In the genomic region with DNA sequence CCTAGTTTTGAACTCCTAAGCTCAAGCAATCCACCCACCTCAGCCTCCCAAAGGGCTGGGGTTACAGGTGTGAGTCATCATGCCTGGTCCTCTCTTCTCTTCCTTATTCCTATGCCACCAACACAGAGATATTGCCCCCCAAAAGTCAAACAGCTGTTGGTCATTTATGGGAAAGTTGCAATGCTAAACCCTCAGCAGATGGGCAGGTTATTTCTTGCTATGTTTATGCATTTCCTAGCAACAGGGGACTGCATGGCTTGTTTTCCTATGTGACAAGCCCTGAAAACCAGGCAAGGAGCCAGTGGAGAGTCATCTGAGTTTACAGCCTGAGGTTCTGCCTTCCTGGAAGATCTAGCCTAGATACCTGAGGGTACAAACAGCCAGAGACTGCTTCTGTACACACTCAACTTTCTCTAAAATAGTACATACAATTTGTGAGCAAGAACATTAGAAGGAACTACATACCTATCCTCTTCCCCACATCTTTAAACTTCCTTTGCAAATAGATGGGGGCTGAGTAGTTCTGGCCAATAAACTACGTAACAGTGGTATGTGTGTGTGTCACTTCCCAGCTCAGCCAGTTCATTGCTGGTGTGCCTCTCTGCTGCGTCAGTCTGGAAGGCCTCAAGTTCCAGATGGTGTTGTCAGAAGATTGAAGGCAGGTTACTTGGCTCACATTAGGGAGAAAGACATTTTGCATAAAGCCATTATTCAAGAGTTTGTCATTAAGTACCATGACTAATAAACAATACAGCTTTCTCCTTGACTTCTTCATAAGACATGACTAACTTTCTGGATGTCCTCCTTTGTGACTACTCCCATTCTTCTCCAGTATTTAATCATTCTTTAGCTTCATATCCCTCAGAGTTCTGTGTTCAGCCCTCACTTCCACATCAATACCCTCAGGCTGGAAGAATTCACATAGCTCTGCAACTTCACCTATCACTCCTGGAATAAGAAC, we compare ENCODE assay signal across 8 cellular contexts.
DNase-seq lines count a peak whose midpoint lies in the region; ATAC-seq, FAIRE-seq and TF ChIP-seq lines count a peak whose summit lies in the region.

No MANE protein-coding gene starts in this region.

- no peaks in the 10 kb centered on the region for H3K79me2 ChIP-seq in HepG2 (ENCODE audit: insufficient read depth, low read length)

- ATAC-seq in HepG2 (peak; percentile 25), GM18868 (IDR thresholded peaks at IDR 0.05; ENCODE audit: unreplicated experiment) (no peak)

- TF ChIP-seq POLR2A in HepG2 (IDR thresholded peaks at IDR 0.05; ENCODE audit: insufficient read depth in 1 of 2, low read depth in 2 of 2, low read length in 2 of 2) = no peak

- no TSS peak for BruUV-seq in HepG2 (replicated peaks; lab: Mats Ljungman, UMichigan)

- DNase-seq in Ammon's horn (ENCODE audit: low spot score) (peak; percentile 35), LNCaP clone FGC (ENCODE audit: low read depth) (peak; percentile 99), brain microvascular endothelial cell (peak; percentile 98), HepG2 (ENCODE audit: low spot score) (peak; percentile 53), urothelium cell line (ENCODE audit: low spot score) (peak; percentile 80), medulla oblongata (ENCODE audit: extremely low spot score) (no peak)
- DNase-seq in effector CD4-positive, alpha-beta T cell = no peak

- FAIRE-seq in HepG2 (lab: Jason Lieb, UNC) = no peak
- no peak for FAIRE-seq in urothelium cell line (lab: Jason Lieb, UNC)

- H3K4me1 ChIP-seq in HepG2 (ENCODE audit: insufficient read depth, low read length) = peaks cover 71% of the 10 kb centered on the region

- no peak overlapping the region for H3K4me2 ChIP-seq in HepG2 (ENCODE audit: low read depth, low read length)

- in situ Hi-C loops in brain microvascular endothelial cell (cut with HindIII; ENCODE audit: low pct_ligation_motif_present, low sequenced_read_pairs) (no loop called here), HepG2 (cut with HindIII; ENCODE audit: extremely low pct_ligation_motif_present, low pct_unique_long_range_greater_than_20kb) (no loop called here)

- WGBS in HepG2 (ENCODE audit: low lambda C conversion rate) = 56% methylated on average over 2 of the region's 2 CpGs

- intact Hi-C loops in HepG2 (cut with micrococcal nuclease; ENCODE audit: unreplicated experiment) = loop anchor here (2.0 kb wide), 1 partner anchor 33 kb away; no protein-coding TSS in a partner anchor

- POLR2A ChIA-PET in HepG2 (lab: Yijun Ruan, JAX) = interaction anchor here (1.2 kb wide), 1 partner anchor 34 kb away, joined by 4 read pairs; no protein-coding TSS in a partner anchor

- H3K4me3 ChIP-seq in LNCaP clone FGC (ENCODE audit: low read depth, low read length) (no peak overlapping the region), brain microvascular endothelial cell (ENCODE audit: low read depth, low read length) (no peak overlapping the region), HepG2 (replicated peaks in 1 of 3; ENCODE audit: insufficient read depth in 1 of 3, low read depth in 2 of 3, low read length in 3 of 3) (no peak overlapping the region)

- no peaks in the 10 kb centered on the region for H3K27me3 ChIP-seq in brain microvascular endothelial cell (replicated peaks)
- no peaks in the 10 kb centered on the region for H3K27me3 ChIP-seq in HepG2 (ENCODE audit: control insufficient read depth in 1 of 2, insufficient read depth in 2 of 2, low read length in 2 of 2)

- CTCF ChIA-PET in HepG2 (lab: Yijun Ruan, JAX; ENCODE audit: low intra/inter-chr PET ratio, low total read pairs) = no interaction called here

- TF ChIP-seq RAD21 in HepG2 (CRISPR knock-in tag; IDR thresholded peaks at IDR 0.05) = no peak

- TF ChIP-seq EP300 in HepG2 (IDR thresholded peaks at IDR 0.05; ENCODE audit: low read depth in 2 of 2, low read length in 2 of 2) = no peak
- no peak for TF ChIP-seq EP300 in HepG2 (CRISPR knock-in tag; IDR thresholded peaks at IDR 0.05; ENCODE audit: borderline replicate concordance)

- no peaks in the 10 kb centered on the region for H3K9me3 ChIP-seq in HepG2 (ENCODE audit: low read length)

- peak overlapping the region; percentile 98 for H3K27ac ChIP-seq in brain microvascular endothelial cell
- H3K27ac ChIP-seq in HepG2 (ENCODE audit: extremely low read length, insufficient read depth, low read length) = no peak overlapping the region

- no peak overlapping the region for H2AFZ ChIP-seq in HepG2 (ENCODE audit: low read length)

- H3K36me3 ChIP-seq in brain microvascular endothelial cell (replicated peaks) (no peaks in the 10 kb centered on the region), HepG2 (replicated peaks in 1 of 2; ENCODE audit: control insufficient read depth in 1 of 2, insufficient read depth in 2 of 2, low read length in 2 of 2) (no peaks in the 10 kb centered on the region)

- H4K20me1 ChIP-seq in HepG2 (ENCODE audit: insufficient read depth, low read length) = no peaks in the 10 kb centered on the region

- TF ChIP-seq CTCF in LNCaP clone FGC (IDR thresholded peaks at IDR 0.05; ENCODE audit: control insufficient read depth, extremely low read depth, insufficient read depth) = no peak
- TF ChIP-seq CTCF in brain microvascular endothelial cell (IDR thresholded peaks at IDR 0.05; ENCODE audit: low read depth, low read length, missing control alignments) = no peak
- TF ChIP-seq CTCF in HepG2 (CRISPR knock-in tag; IDR thresholded peaks at IDR 0.05) = no peak

- no peak overlapping the region for H3K9ac ChIP-seq in HepG2 (ENCODE audit: insufficient read depth, low read depth, low read length)

TF ChIP-seq in HepG2, 621 proteins besides CTCF, POLR2A, EP300 and RAD21 (continues in another document):
- TF ChIP-seq CREB1 (IDR thresholded peaks at IDR 0.05) (0 out of 2 replicates have a peak, but pooled peaks have one; percentile 3), CREB1 (CRISPR knock-in tag; IDR thresholded peaks at IDR 0.05) (no peak), ZFP36L1 (CRISPR knock-in tag; IDR thresholded peaks at IDR 0.05) (no peak), FIP1L1 (IDR thresholded peaks at IDR 0.05; ENCODE audit: borderline replicate concordance, insufficient read depth, low read depth, low read length) (no peak), POLR2AphosphoS2 (IDR thresholded peaks at IDR 0.05; ENCODE audit: low read depth, low read length) (0 out of 2 replicates have a peak, but pooled peaks have one; percentile 48), FOSL2 (CRISPR knock-in tag; IDR thresholded peaks at IDR 0.05) (peak; percentile 33; the same call in 1 of the 2 replicates), SAP130 (CRISPR knock-in tag; IDR thresholded peaks at IDR 0.05; ENCODE audit: low read depth) (0 out of 2 replicates have a peak, but pooled peaks have one; percentile 11), RFX1 (IDR thresholded peaks at IDR 0.05) (peak; percentile 41)
- TF ChIP-seq, protein P1, sequence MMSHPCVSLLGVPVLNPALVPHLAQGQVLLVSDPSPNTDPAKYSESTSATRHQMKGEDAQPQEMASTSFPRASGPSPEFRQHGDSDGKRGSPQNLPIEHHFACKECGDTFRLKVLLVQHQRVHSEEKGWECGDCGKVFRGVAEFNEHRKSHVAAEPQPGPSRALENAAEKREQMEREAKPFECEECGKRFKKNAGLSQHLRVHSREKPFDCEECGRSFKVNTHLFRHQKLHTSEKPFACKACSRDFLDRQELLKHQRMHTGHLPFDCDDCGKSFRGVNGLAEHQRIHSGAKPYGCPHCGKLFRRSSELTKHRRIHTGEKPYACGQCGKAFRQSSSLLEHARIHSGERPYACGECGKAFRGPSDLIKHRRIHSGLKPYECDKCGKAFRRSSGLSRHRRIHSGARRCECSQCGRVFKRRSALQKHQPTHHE (CRISPR knock-in tag; IDR thresholded peaks at IDR 0.05; ENCODE audit: borderline replicate concordance) = no peak
- TF ChIP-seq, protein P2, sequence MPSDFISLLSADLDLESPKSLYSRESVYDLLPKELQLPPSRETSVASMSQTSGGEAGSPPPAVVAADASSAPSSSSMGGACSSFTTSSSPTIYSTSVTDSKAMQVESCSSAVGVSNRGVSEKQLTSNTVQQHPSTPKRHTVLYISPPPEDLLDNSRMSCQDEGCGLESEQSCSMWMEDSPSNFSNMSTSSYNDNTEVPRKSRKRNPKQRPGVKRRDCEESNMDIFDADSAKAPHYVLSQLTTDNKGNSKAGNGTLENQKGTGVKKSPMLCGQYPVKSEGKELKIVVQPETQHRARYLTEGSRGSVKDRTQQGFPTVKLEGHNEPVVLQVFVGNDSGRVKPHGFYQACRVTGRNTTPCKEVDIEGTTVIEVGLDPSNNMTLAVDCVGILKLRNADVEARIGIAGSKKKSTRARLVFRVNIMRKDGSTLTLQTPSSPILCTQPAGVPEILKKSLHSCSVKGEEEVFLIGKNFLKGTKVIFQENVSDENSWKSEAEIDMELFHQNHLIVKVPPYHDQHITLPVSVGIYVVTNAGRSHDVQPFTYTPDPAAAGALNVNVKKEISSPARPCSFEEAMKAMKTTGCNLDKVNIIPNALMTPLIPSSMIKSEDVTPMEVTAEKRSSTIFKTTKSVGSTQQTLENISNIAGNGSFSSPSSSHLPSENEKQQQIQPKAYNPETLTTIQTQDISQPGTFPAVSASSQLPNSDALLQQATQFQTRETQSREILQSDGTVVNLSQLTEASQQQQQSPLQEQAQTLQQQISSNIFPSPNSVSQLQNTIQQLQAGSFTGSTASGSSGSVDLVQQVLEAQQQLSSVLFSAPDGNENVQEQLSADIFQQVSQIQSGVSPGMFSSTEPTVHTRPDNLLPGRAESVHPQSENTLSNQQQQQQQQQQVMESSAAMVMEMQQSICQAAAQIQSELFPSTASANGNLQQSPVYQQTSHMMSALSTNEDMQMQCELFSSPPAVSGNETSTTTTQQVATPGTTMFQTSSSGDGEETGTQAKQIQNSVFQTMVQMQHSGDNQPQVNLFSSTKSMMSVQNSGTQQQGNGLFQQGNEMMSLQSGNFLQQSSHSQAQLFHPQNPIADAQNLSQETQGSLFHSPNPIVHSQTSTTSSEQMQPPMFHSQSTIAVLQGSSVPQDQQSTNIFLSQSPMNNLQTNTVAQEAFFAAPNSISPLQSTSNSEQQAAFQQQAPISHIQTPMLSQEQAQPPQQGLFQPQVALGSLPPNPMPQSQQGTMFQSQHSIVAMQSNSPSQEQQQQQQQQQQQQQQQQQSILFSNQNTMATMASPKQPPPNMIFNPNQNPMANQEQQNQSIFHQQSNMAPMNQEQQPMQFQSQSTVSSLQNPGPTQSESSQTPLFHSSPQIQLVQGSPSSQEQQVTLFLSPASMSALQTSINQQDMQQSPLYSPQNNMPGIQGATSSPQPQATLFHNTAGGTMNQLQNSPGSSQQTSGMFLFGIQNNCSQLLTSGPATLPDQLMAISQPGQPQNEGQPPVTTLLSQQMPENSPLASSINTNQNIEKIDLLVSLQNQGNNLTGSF (CRISPR knock-in tag; IDR thresholded peaks at IDR 0.05) = no peak

Comparison
In these comparisons a context has a peak if more than half of its experiments do, and no peak if none do; other contexts are left out.
1. DNase-seq: peak in Ammon's horn (single experiment), LNCaP clone FGC (single experiment), brain microvascular endothelial cell (single experiment), HepG2 (single experiment) and urothelium cell line (single experiment); none in effector CD4-positive, alpha-beta T cell (single experiment) and medulla oblongata (single experiment).